ENCODE assay signal across 7 cellular contexts in the genomic region with DNA sequence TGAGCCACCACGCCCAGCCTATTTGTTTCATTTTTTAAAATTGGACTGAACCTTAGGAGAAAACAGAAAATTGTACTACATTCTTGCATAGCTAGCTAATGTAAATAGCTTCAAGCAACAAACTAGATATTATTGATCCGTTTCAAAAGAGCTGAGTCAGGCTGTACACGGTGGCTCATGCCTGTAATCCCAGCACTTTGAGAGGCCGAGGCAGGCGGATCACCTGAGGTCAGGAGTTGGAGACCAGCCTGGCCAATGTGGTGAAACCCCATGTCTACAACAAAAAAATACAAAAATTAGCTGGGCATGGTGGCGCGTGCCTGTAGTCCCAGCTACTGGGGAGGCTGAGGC. TPM values are rescaled to one million over a fixed set of nuclear protein-coding genes. Genes with fewer than 3 reads are reported as not detected.
DNase-seq lines count a peak whose midpoint lies in the region; ATAC-seq, FAIRE-seq and TF ChIP-seq lines count a peak whose summit lies in the region.
"Not testable (repeated sequence)": the region's sequence is repeated elsewhere in the genome, so short reads cannot be mapped to it uniquely, and the experiment has no call there.

No MANE protein-coding gene starts in this region.

- not testable (repeated sequence) for H3K79me2 ChIP-seq in K562 (ENCODE audit: control insufficient read depth, insufficient read depth, low read length)

- POLR2A ChIA-PET in K562 (lab: Yijun Ruan, JAX): interaction anchor here (0.7 to 2.9 kb wide), 7 partner anchors 18 to 299 kb away, joined by 3 to 27 read pairs (median 3); a partner anchor contains a TSS

- intact Hi-C loops in K562 (cut with micrococcal nuclease): loop anchor here (2.0 to 5.0 kb wide), 3 partner anchors 18 to 224 kb away; a partner anchor contains a TSS
- intact Hi-C loops in right lobe of liver (cut with DNase I): not testable (repeated sequence)
- intact Hi-C loops in pancreas (cut with DNase I): loop anchor here in 1 of 3 donors (10.0 kb wide), 1 partner anchor 112 kb away; no protein-coding TSS in a partner anchor

- peak overlapping the region; percentile 61 to 77 for H3K4me3 Mint-ChIP-seq in stimulated activated naive B cell treated with anti-CD40 and anti-IgM and Interleukin-4, amounts not matched to agents 10 μg/mL and 1 μg/mL and 100 μg/mL, for 72 hours

- H3K36me3 Mint-ChIP-seq in stimulated activated naive B cell treated with anti-CD40 and anti-IgM and Interleukin-4, amounts not matched to agents 10 μg/mL and 1 μg/mL and 100 μg/mL, for 72 hours: not testable (repeated sequence)

- peaks cover 5 to 25% of the 10 kb centered on the region in 2 donors for H3K4me1 Mint-ChIP-seq in stimulated activated naive B cell treated with anti-CD40 and anti-IgM and Interleukin-4, amounts not matched to agents 10 μg/mL and 1 μg/mL and 100 μg/mL, for 72 hours

- H3K27me3 Mint-ChIP-seq in stimulated activated naive B cell treated with anti-CD40 and anti-IgM and Interleukin-4, amounts not matched to agents 10 μg/mL and 1 μg/mL and 100 μg/mL, for 72 hours: not testable (repeated sequence)

- not testable (repeated sequence) for TF ChIP-seq CTCF in HL-60 (IDR thresholded peaks at IDR 0.05; ENCODE audit: insufficient read depth, low read length); K562 (IDR thresholded peaks at IDR 0.05 in 2 of 3, conservative IDR thresholded peaks at IDR 0.05 in 1 of 3; ENCODE audit: insufficient read depth in 2 of 3, low read depth in 1 of 3, low read length in 3 of 3); fibroblast of mammary gland (conservative IDR thresholded peaks at IDR 0.05; ENCODE audit: control insufficient read depth, insufficient read depth, low read depth, low read length); right lobe of liver (IDR thresholded peaks at IDR 0.05); pancreas (IDR thresholded peaks at IDR 0.05)

- peak overlapping the region; percentile 19; the same call in 1 of the 2 replicates for H3K4me2 ChIP-seq in K562 (ENCODE audit: insufficient read depth, low read length)

- not testable (repeated sequence) for H3K27me3 ChIP-seq in HL-60 (ENCODE audit: insufficient read depth, poor library complexity, severe bottlenecking); SJSA1 (replicated peaks); K562 (ENCODE audit: control insufficient read depth in 2 of 2, insufficient read depth in 2 of 2, low read length in 2 of 2); right lobe of liver; pancreas

- not testable (repeated sequence) for H3K9me1 ChIP-seq in K562 (ENCODE audit: control insufficient read depth, insufficient read depth, low read length)

- H3K9me3 ChIP-seq in SJSA1 (replicated peaks); K562 (replicated peaks; ENCODE audit: control insufficient read depth, insufficient read depth, low read depth, low read length); right lobe of liver; pancreas: not testable (repeated sequence)

- not testable (repeated sequence) for H4K20me1 ChIP-seq in K562 (replicated peaks; ENCODE audit: control insufficient read depth, insufficient read depth, low read length)

- TF ChIP-seq EP300 in K562 (IDR thresholded peaks at IDR 0.05; ENCODE audit: low read length): not testable (repeated sequence)

- not testable (repeated sequence) for TF ChIP-seq POLR2A in K562 (conservative IDR thresholded peaks at IDR 0.05); right lobe of liver (IDR thresholded peaks at IDR 0.05)

- CTCF ChIA-PET in K562 (lab: Yijun Ruan, JAX; ENCODE audit: low intra/inter-chr PET ratio): interaction anchor here (0.6 to 2.2 kb wide), 4 partner anchors 95 to 298 kb away, joined by 5 to 19 read pairs (median 7); a partner anchor contains a TSS

- not testable (repeated sequence) for H3K36me3 ChIP-seq in SJSA1; K562 (ENCODE audit: control insufficient read depth, insufficient read depth, low read length); right lobe of liver; pancreas

- peaks cover 18% of the 10 kb centered on the region for H3K4me1 ChIP-seq in SJSA1 (replicated peaks)
- peaks cover 4 to 12% of the 10 kb centered on the region in 2 experiments; a peak in 4 of 5 replicates for H3K4me1 ChIP-seq in K562 (replicated peaks in 1 of 2; ENCODE audit: control insufficient read depth in 2 of 2, insufficient read depth in 2 of 2, low read length in 2 of 2)
- not testable (repeated sequence) for H3K4me1 ChIP-seq in right lobe of liver, pancreas

- H3K9ac ChIP-seq in K562 (ENCODE audit: insufficient read depth in 1 of 2, low read depth in 2 of 2, low read length in 2 of 2): peak overlapping the region in 1 of 2 experiments; percentile 23; a peak in 1 of 4 replicates

- FAIRE-seq in K562 (lab: Jason Lieb, UNC); pancreas (lab: Jason Lieb, UNC): not testable (repeated sequence)

- H2AFZ ChIP-seq in K562 (ENCODE audit: low read depth, low read length): peak overlapping the region; percentile 78

- WGBS in K562 (ENCODE audit: insufficient coverage, low coverage, missing lambda C conversion rate): 58% methylated on average over 7 of the region's 7 CpGs
- 7% methylated on average over 7 of the region's 7 CpGs for WGBS in right lobe of liver (ENCODE audit: insufficient coverage, low coverage, low lambda C conversion rate, missing lambda C conversion rate)
- WGBS in pancreas, 2 donors: 50 to 51% methylated on average over 7 of the region's 7 CpGs

- peak overlapping the region; percentile 75 for H3K27ac Mint-ChIP-seq in stimulated activated naive B cell treated with anti-CD40 and anti-IgM and Interleukin-4, amounts not matched to agents 10 μg/mL and 1 μg/mL and 100 μg/mL, for 72 hours

- TF ChIP-seq RAD21 in K562 (CRISPR knock-in tag; conservative IDR thresholded peaks at IDR 0.05 in 1 of 2, IDR thresholded peaks at IDR 0.05 in 1 of 2): not testable (repeated sequence)

- not testable (repeated sequence) for DNase-seq in HL-60 (ENCODE audit: low read depth in 1 of 2, low spot score in 1 of 2); SJSA1 (ENCODE audit: low read depth in 1 of 2, low spot score in 2 of 2); K562 (ENCODE audit: extremely low read depth in 1 of 4, low spot score in 3 of 4); pancreas; stimulated activated naive B cell treated with anti-CD40 and anti-IgM and Interleukin-4, amounts not matched to agents 10 μg/mL and 1 μg/mL and 100 μg/mL, for 72 hours
- peak; percentile 28 for DNase-seq in fibroblast of mammary gland (ENCODE audit: low read depth)
- DNase-seq in right lobe of liver: peak in 2 of 3 donors; percentile 63

- ATAC-seq in K562: peak; percentile 29
- ATAC-seq in right lobe of liver: peak; percentile 71 to 82 (median 81)
- peak; percentile 19 to 55 (median 49) for ATAC-seq in pancreas
- not testable (repeated sequence) for ATAC-seq in stimulated activated naive B cell treated with anti-CD40 and anti-IgM and Interleukin-4, amounts not matched to agents 10 μg/mL and 1 μg/mL and 100 μg/mL, for 72 hours (replicated peaks)

- not testable (repeated sequence) for BruUV-seq in K562 (replicated peaks; lab: Mats Ljungman, UMichigan)

- not testable (repeated sequence) for H3K4me3 ChIP-seq in HL-60 (replicated peaks; ENCODE audit: insufficient read depth, low read length); SJSA1; K562; pancreas
- peak overlapping the region; percentile 19 for H3K4me3 ChIP-seq in fibroblast of mammary gland (ENCODE audit: control insufficient read depth, low read depth, low read length)
- peak overlapping the region; percentile 3 to 47 (median 44) for H3K4me3 ChIP-seq in right lobe of liver

- peak overlapping the region; percentile 88 for H3K27ac ChIP-seq in HL-60 (replicated peaks)
- peak overlapping the region; percentile 48; the same call in 1 of the 2 replicates for H3K27ac ChIP-seq in SJSA1
- H3K27ac ChIP-seq in K562 (ENCODE audit: extremely low read depth, low read depth, low read length): peak overlapping the region; percentile 43; the same call in 2 of the 3 replicates
- H3K27ac ChIP-seq in right lobe of liver: peak overlapping the region; percentile 44 to 74 (median 62)
- H3K27ac ChIP-seq in pancreas: peak overlapping the region in 1 of 4 donors; percentile 46

- not testable (repeated sequence) for H3K9me3 Mint-ChIP-seq in stimulated activated naive B cell treated with anti-CD40 and anti-IgM and Interleukin-4, amounts not matched to agents 10 μg/mL and 1 μg/mL and 100 μg/mL, for 72 hours

- in situ Hi-C loops in K562 (cut with MboI): not testable (repeated sequence)

RNA-seq across cellular contexts. Expression of a gene that starts 36.7 kb away (rescaled TPM):
- 76.2 and 90.1 TPM in 2 replicates for total RNA-seq in SJSA1 (2014; rRNA removed; shearing (Covaris generic))
- total RNA-seq in K562 (2011; cell fraction: chromatin; rRNA removed; ENCODE audit: low replicate concordance): 15.4 and 19.3 TPM in 2 replicates
- total RNA-seq in K562 (2011; cell fraction: nucleolus; rRNA removed): 8.4 and 10.0 TPM in 2 replicates
- total RNA-seq in K562 (2011; cell fraction: nucleoplasm; rRNA removed): 12.5 and 15.6 TPM in 2 replicates
- total RNA-seq in K562 (2014; rRNA removed) (13.3 and 16.2 TPM in 2 replicates), K562 (2014; rRNA removed; fragmentation: Illumina TruSeq; extraction: Trizol) (6.8 and 6.9 TPM in 2 replicates), K562 (2015; rRNA removed; fragmentation: Illumina TruSeq; extraction: Trizol) (8.5 and 8.6 TPM in 2 replicates), K562 (2021) (9.7 and 11.1 TPM in 2 replicates), right lobe of liver (10 to 100 TPM in 1 of 6 experiments, 1 to 10 TPM in 5; 3.4 to 11.7 (median 5.3) TPM), pancreas (10 to 100 TPM in 2 of 6 donors, 1 to 10 TPM in 4; 1.2 to 16.1 (median 3.3) TPM)
- polyA plus RNA-seq in K562 (2011; rRNA removed) (9.6 and 11.7 TPM in 2 replicates), K562 (2014; fragmentation: Illumina TruSeq; extraction: Trizol) (9.9 and 10.3 TPM in 2 replicates), K562 (2014; fragmentation: Nextera tagmentation; extraction: Ambion mirVana) (under 1 TPM; 0.39 to 0.52 TPM), K562 (2014; rRNA removed) (10.2 and 13.3 TPM in 2 replicates), pancreas (10 to 100 TPM; 10.6 to 12.8 TPM)
- polyA plus RNA-seq in K562 (2011; cell fraction: cytosol; rRNA removed): 9.5 and 10.1 TPM in 2 replicates
- 15.3 and 20.6 TPM in 2 replicates for polyA plus RNA-seq in K562 (2011; cell fraction: nucleus; rRNA removed)
- 6.1 and 10.3 TPM in 2 replicates for polyA plus RNA-seq in K562 (2012)
- polyA minus RNA-seq in K562 (2011; rRNA and poly(A)+ RNA removed): 5.1 and 8.4 TPM in 2 replicates
- polyA minus RNA-seq in K562 (2011; cell fraction: cytosol; rRNA and poly(A)+ RNA removed): 5.7 and 8.6 TPM in 2 replicates
- polyA minus RNA-seq in K562 (2011; cell fraction: nucleus; rRNA and poly(A)+ RNA removed): 3.0 and 5.4 TPM in 2 replicates

RNA-seq across cellular contexts. Expression of a gene that starts 49.5 kb away (rescaled TPM):
- total RNA-seq in SJSA1 (2014; rRNA removed; shearing (Covaris generic)): 95.3 and 103 TPM in 2 replicates
- 8.8 and 23.9 TPM in 2 replicates for total RNA-seq in K562 (2011; cell fraction: chromatin; rRNA removed; ENCODE audit: low replicate concordance)
- 7.3 and 8.2 TPM in 2 replicates for total RNA-seq in K562 (2011; cell fraction: nucleolus; rRNA removed)
- 20.2 and 29.5 TPM in 2 replicates for total RNA-seq in K562 (2011; cell fraction: nucleoplasm; rRNA removed)
- 62.5 and 67.0 TPM in 2 replicates for total RNA-seq in K562 (2014; rRNA removed)
- 105 and 135 TPM in 2 replicates for total RNA-seq in K562 (2014; rRNA removed; fragmentation: Illumina TruSeq; extraction: Trizol)
- 89.4 and 93.3 TPM in 2 replicates for total RNA-seq in K562 (2015; rRNA removed; fragmentation: Illumina TruSeq; extraction: Trizol)
- 67.8 and 92.4 TPM in 2 replicates for total RNA-seq in K562 (2021)
- polyA plus RNA-seq in K562 (2011; rRNA removed): 34.3 and 60.4 TPM in 2 replicates
- polyA plus RNA-seq in K562 (2011; cell fraction: cytosol; rRNA removed): 4.0 and 15.1 TPM in 2 replicates
- polyA plus RNA-seq in K562 (2011; cell fraction: nucleus; rRNA removed): 6.3 and 9.6 TPM in 2 replicates
- 56.3 and 162 TPM in 2 replicates for polyA plus RNA-seq in K562 (2012)
- polyA plus RNA-seq in K562 (2014; fragmentation: Illumina TruSeq; extraction: Trizol): 110 and 124 TPM in 2 replicates
- 100 to 1,000 TPM; 133 to 197 TPM for polyA plus RNA-seq in K562 (2014; fragmentation: Nextera tagmentation; extraction: Ambion mirVana)
- 99.8 and 104 TPM in 2 replicates for polyA plus RNA-seq in K562 (2014; rRNA removed)
- polyA minus RNA-seq in K562 (2011; rRNA and poly(A)+ RNA removed): 45.2 and 52.2 TPM in 2 replicates
- 22.0 and 28.1 TPM in 2 replicates for polyA minus RNA-seq in K562 (2011; cell fraction: cytosol; rRNA and poly(A)+ RNA removed)
- 7.4 and 10.8 TPM in 2 replicates for polyA minus RNA-seq in K562 (2011; cell fraction: nucleus; rRNA and poly(A)+ RNA removed)
- total RNA-seq in right lobe of liver: 10 to 100 TPM in 3 of 6 experiments, 1 to 10 TPM in 3; 9.3 to 16.3 (median 11.0) TPM
- 10 to 100 TPM in 3 of 6 donors, 1 to 10 TPM in 3; 4.8 to 10.7 (median 8.2) TPM for total RNA-seq in pancreas
- 10 to 100 TPM in 1 of 2 donors, 1 to 10 TPM in 1; 7.1 to 15.3 TPM for polyA plus RNA-seq in pancreas
